Comparison of ENCODE assay signal across 9 cellular contexts in the genomic region with DNA sequence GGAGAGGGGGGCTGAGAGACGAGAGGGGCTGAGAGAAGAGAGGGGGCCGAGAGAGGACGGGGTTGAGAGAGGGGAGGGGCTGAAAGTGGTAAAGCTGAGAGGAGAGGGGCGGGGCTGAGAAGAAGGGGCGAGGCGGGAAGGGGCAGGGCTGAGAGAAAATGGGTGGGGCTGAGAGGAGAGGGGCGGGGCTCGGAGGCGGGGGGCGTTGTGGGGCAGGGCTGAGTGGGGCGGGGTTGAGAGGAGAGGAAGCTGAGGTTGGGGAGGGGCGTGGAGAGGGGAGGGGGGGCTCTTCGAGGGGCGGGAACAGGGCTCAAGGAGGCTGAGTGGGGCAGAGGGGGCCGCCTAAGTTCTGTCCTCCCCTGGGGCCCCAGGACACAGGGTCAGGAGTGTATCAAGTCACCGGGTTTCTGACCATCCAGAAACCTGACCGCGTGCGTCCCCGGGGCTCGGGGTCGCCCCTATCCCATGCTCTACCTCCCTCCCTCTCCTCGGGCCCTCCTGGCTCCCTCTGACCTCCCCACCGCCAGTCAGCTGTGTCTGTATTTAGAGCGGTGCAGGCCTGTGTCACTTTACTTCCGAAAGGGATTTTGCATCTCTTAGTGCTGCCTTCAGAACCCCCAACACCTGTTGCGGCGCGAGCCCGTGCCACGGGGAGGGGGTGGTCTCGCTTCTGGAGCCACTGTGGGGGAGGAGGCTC. TPM values are rescaled to one million over a fixed set of nuclear protein-coding genes. Genes with fewer than 3 reads are reported as not detected.
DNase-seq lines count a peak whose midpoint lies in the region; ATAC-seq, FAIRE-seq and TF ChIP-seq lines count a peak whose summit lies in the region.
"Had no signal": no experiment of that assay in that cellular context is flagged by ENCODE, and none has a peak within 500 bp of the region (broad histone marks: within the 10 kb centered on the region; RNA-seq: fewer than 3 reads in every experiment).

No MANE protein-coding gene starts in this region.

- no peaks in the 10 kb centered on the region for H3K9me3 ChIP-seq in small intestine (ENCODE audit: control insufficient read depth, low read depth)

- TF ChIP-seq POLR2A in erythroblast (IDR thresholded peaks at IDR 0.05; ENCODE audit: low read length) = no peak

- H3K4me3 ChIP-seq in small intestine (ENCODE audit: low read depth in 1 of 2, low read length in 2 of 2) = peak overlapping the region in 1 of 2 donors; percentile 6

- no peak for ATAC-seq in GM19035 (IDR thresholded peaks at IDR 0.05; ENCODE audit: unreplicated experiment)

- no peaks in the 10 kb centered on the region for H3K4me1 ChIP-seq in small intestine (ENCODE audit: control insufficient read depth in 2 of 2, insufficient read depth in 1 of 2, low read depth in 1 of 2, low read length in 1 of 2)
- H3K4me1 ChIP-seq: parathyroid adenoma had no signal

- no peak for FAIRE-seq in small intestine (lab: Jason Lieb, UNC)

- 1 to 5% (median 1%) methylated on average over 20 to 32 of the region's 32 CpGs for WGBS in small intestine, 3 donors

- DNase-seq in GM03348 (ENCODE audit: low spot score) (peak; percentile 63), MV-4-11 (lab: John Stamatoyannopoulos, UW) (peak; percentile 48), erythroblast (lab: John Stamatoyannopoulos, UW) (peak; percentile 59 to 61), small intestine (peak; percentile 11), middle frontal gyrus (ENCODE audit: extremely low spot score, low spot score) (no peak), inferior parietal cortex (ENCODE audit: extremely low spot score) (no peak)
- peak; percentile 72 for DNase-seq in activated CD4-positive, alpha-beta T cell treated with anti-CD3 and anti-CD28 coated beads for 48 hours

- no peak overlapping the region for H3K27ac ChIP-seq in small intestine (ENCODE audit: low read depth in 1 of 2, low read length in 1 of 2)
- H3K27ac ChIP-seq: parathyroid adenoma had no signal

- H3K27me3 ChIP-seq in small intestine (ENCODE audit: control insufficient read depth in 2 of 2, insufficient read depth in 2 of 2, low read length in 2 of 2) = peaks cover 0 to 10% of the 10 kb centered on the region in 2 donors

- H3K36me3 ChIP-seq in small intestine (ENCODE audit: control insufficient read depth in 2 of 2, insufficient read depth in 2 of 2, low read length in 2 of 2) = no peaks in the 10 kb centered on the region

RNA-seq across cellular contexts. Expression of a gene that starts 38.6 kb away (rescaled TPM):
- 1 to 10 TPM in 2 of 3 donors, under 1 TPM in 1; 0.22 to 6.0 (median 1.1) TPM for polyA plus RNA-seq in small intestine

RNA-seq across cellular contexts. Expression of a gene that starts 41.2 kb away (rescaled TPM):
- 10 to 100 TPM in 2 of 3 donors, 1 to 10 TPM in 1; 8.9 to 21.0 (median 11.0) TPM for polyA plus RNA-seq in small intestine

RNA-seq across cellular contexts. Expression of a gene that starts 58.3 kb away (rescaled TPM):
- 1 to 10 TPM in 1 of 3 donors, under 1 TPM in 2; 0.67 to 9.8 (median 0.81) TPM for polyA plus RNA-seq in small intestine

Comparison
In these comparisons a context has a peak if more than half of its experiments do, and no peak if none do; other contexts are left out.
1. DNase-seq: peak in GM03348 (single experiment), MV-4-11 (single experiment), activated CD4-positive, alpha-beta T cell treated with anti-CD3 and anti-CD28 coated beads for 48 hours (single experiment), erythroblast (2 of 2) and small intestine (single experiment); none in middle frontal gyrus (single experiment) and inferior parietal cortex (single experiment).